In genomic region chr20:45406260-45407066, GRCh38 we compare ENCODE assay signal across 8 cellular contexts. TPM values are rescaled to one million over a fixed set of nuclear protein-coding genes. Genes with fewer than 3 reads are reported as not detected.
A peak's percentile ranks its signal among the peaks of the same experiment; 100 is the strongest.
DNase-seq lines count a peak whose midpoint lies in the region; ATAC-seq lines count a peak whose summit lies in the region.

No MANE protein-coding gene starts in this region.

- no peak overlapping the region for H3K27ac Mint-ChIP-seq in activated CD4-positive, alpha-beta memory T cell treated with anti-CD3 and anti-CD28 coated beads, Interleukin-2, amount 10 ng/mL, durations not matched to agents 7 days and 5 days
- peak overlapping the region in 1 of 2 donors; percentile 83 for H3K27ac Mint-ChIP-seq in effector memory CD8-positive, alpha-beta T cell

- peaks cover 0 to 3% of the 10 kb centered on the region in 2 experiments for H3K27me3 ChIP-seq in mesenchymal stem cell (ENCODE audit: control insufficient read depth in 1 of 2, insufficient read depth in 1 of 2, low read length in 2 of 2)

- DNase-seq in NCI-H2196 (lab: John Stamatoyannopoulos, UW; ENCODE audit: unreplicated experiment) (peak; percentile 40), mesenchymal stem cell (peak; percentile 36), DMS79 (lab: John Stamatoyannopoulos, UW) (no peak)
- DNase-seq in activated CD4-positive, alpha-beta memory T cell treated with anti-CD3 and anti-CD28 coated beads, Interleukin-2, amount 10 ng/mL, durations not matched to agents 7 days and 5 days, result peak; percentile 45
- DNase-seq in effector memory CD8-positive, alpha-beta T cell, result peak in 2 of 3 experiments; percentile 14 to 16
- DNase-seq in stimulated activated CD8-positive, alpha-beta memory T cell treated with anti-CD3 and anti-CD28 coated beads, Interleukin-15, amount 100 ng/mL, for 4 hours (ENCODE audit: low read depth in 2 of 2), result peak; percentile 44 to 46

- H3K14ac ChIP-seq in mesenchymal stem cell (ENCODE audit: low read length in 2 of 2), result peak overlapping the region in 1 of 2 experiments; percentile 50

- no peak overlapping the region for H4K8ac ChIP-seq in mesenchymal stem cell (ENCODE audit: low read length)

- peaks cover 9% of the 10 kb centered on the region for H3K9me3 Mint-ChIP-seq in activated CD4-positive, alpha-beta memory T cell treated with anti-CD3 and anti-CD28 coated beads, Interleukin-2, amount 10 ng/mL, durations not matched to agents 7 days and 5 days
- no peaks in the 10 kb centered on the region for H3K9me3 Mint-ChIP-seq in effector memory CD8-positive, alpha-beta T cell

- no peak overlapping the region for H2BK120ac ChIP-seq in mesenchymal stem cell (ENCODE audit: low read depth, low read length)

- H3K4ac ChIP-seq in mesenchymal stem cell (ENCODE audit: low read depth in 1 of 2, low read length in 2 of 2), result peak overlapping the region in 1 of 2 experiments; percentile 65

- peak overlapping the region in 1 of 2 experiments; percentile 84 for H3K23ac ChIP-seq in mesenchymal stem cell (ENCODE audit: low read length in 2 of 2)

- H3K27ac ChIP-seq in mesenchymal stem cell (ENCODE audit: low read length, poor library complexity, severe bottlenecking), result no peak overlapping the region

- under 1% methylated on average over 52 of the region's 87 CpGs for WGBS in mesenchymal stem cell

- H2BK12ac ChIP-seq in mesenchymal stem cell (ENCODE audit: low read length in 2 of 2), result peak overlapping the region in 1 of 2 experiments; percentile 45

- peaks cover 5% of the 10 kb centered on the region for H3K79me1 ChIP-seq in mesenchymal stem cell (replicated peaks; ENCODE audit: low read length, poor library complexity, severe bottlenecking)

- H3K9ac ChIP-seq in ES-I3 (ENCODE audit: low read depth, low read length) (peak overlapping the region; percentile 70), mesenchymal stem cell (ENCODE audit: low read length) (peak overlapping the region; percentile 87)

- CTCF ChIA-PET in activated CD4-positive, alpha-beta memory T cell treated with anti-CD3 and anti-CD28 coated beads, Interleukin-2, amount 10 ng/mL, durations not matched to agents 7 days and 5 days (lab: Charles Lee), result interaction anchor here (1.3 to 2.3 kb wide), 4 partner anchors 9 to 44 kb away, joined by 4 to 7 read pairs (median 4); partner anchors contain the start of gene SYS1

- peaks cover 16% of the 10 kb centered on the region for H3K4me1 Mint-ChIP-seq in activated CD4-positive, alpha-beta memory T cell treated with anti-CD3 and anti-CD28 coated beads, Interleukin-2, amount 10 ng/mL, durations not matched to agents 7 days and 5 days
- peaks cover 9 to 11% of the 10 kb centered on the region in 2 donors for H3K4me1 Mint-ChIP-seq in effector memory CD8-positive, alpha-beta T cell (ENCODE audit: low read depth in 2 of 2)

- peak overlapping the region; percentile 71 for H3K4me3 Mint-ChIP-seq in activated CD4-positive, alpha-beta memory T cell treated with anti-CD3 and anti-CD28 coated beads, Interleukin-2, amount 10 ng/mL, durations not matched to agents 7 days and 5 days
- H3K4me3 Mint-ChIP-seq in effector memory CD8-positive, alpha-beta T cell, result peak overlapping the region; percentile 78 to 80

- H3K4me3 ChIP-seq in mesenchymal stem cell (ENCODE audit: insufficient read depth in 1 of 2, low read depth in 1 of 2, low read length in 2 of 2), result peak overlapping the region; percentile 72 to 82

- H3K27me3 Mint-ChIP-seq in activated CD4-positive, alpha-beta memory T cell treated with anti-CD3 and anti-CD28 coated beads, Interleukin-2, amount 10 ng/mL, durations not matched to agents 7 days and 5 days, result peaks cover 22% of the 10 kb centered on the region
- no peaks in the 10 kb centered on the region for H3K27me3 Mint-ChIP-seq in effector memory CD8-positive, alpha-beta T cell

- H3K36me3 ChIP-seq in ES-I3 (ENCODE audit: insufficient read depth, low read length), result peaks cover 5% of the 10 kb centered on the region; the same call in 1 of the 2 replicates
- H3K36me3 ChIP-seq in mesenchymal stem cell (ENCODE audit: control insufficient read depth in 1 of 2, insufficient read depth in 2 of 2, low read depth in 1 of 2, low read length in 2 of 2), result peaks cover 14 to 16% of the 10 kb centered on the region in 2 experiments

- peak overlapping the region; percentile 88 for H2AFZ ChIP-seq in mesenchymal stem cell (ENCODE audit: low read depth, low read length)

- no peak overlapping the region for H4K91ac ChIP-seq in mesenchymal stem cell (ENCODE audit: low read length)

- H3K18ac ChIP-seq in mesenchymal stem cell (ENCODE audit: low read depth in 1 of 2, low read length in 2 of 2), result peak overlapping the region; percentile 8 to 87

- peak overlapping the region; percentile 93 for H3K4me2 ChIP-seq in mesenchymal stem cell (ENCODE audit: low read length, poor library complexity, severe bottlenecking)

- 0 out of 2 replicates have a peak, but pooled peaks cover 2% of the 10 kb centered on the region for H3K9me3 ChIP-seq in ES-I3 (ENCODE audit: control insufficient read depth, insufficient read depth, low read length)
- no peaks in the 10 kb centered on the region for H3K9me3 ChIP-seq in mesenchymal stem cell (ENCODE audit: control insufficient read depth, low read length)

- no peak overlapping the region for H2BK5ac ChIP-seq in mesenchymal stem cell (ENCODE audit: low read depth, low read length, poor library complexity, severe bottlenecking)

- H2BK15ac ChIP-seq in mesenchymal stem cell (ENCODE audit: low read depth, poor library complexity, severe bottlenecking), result no peak overlapping the region

- H2AK5ac ChIP-seq in mesenchymal stem cell (ENCODE audit: low read length, severe bottlenecking), result no peak overlapping the region

- peak; percentile 68 for ATAC-seq in effector memory CD8-positive, alpha-beta T cell (replicated peaks)
- no peak for ATAC-seq in GM21447 (IDR thresholded peaks at IDR 0.05; ENCODE audit: unreplicated experiment)

- H3K36me3 Mint-ChIP-seq in activated CD4-positive, alpha-beta memory T cell treated with anti-CD3 and anti-CD28 coated beads, Interleukin-2, amount 10 ng/mL, durations not matched to agents 7 days and 5 days (ENCODE audit: low read depth), result peaks cover 12% of the 10 kb centered on the region
- peaks cover 10% of the 10 kb centered on the region for H3K36me3 Mint-ChIP-seq in effector memory CD8-positive, alpha-beta T cell (ENCODE audit: insufficient read depth)

- POLR2A ChIA-PET in activated CD4-positive, alpha-beta memory T cell treated with anti-CD3 and anti-CD28 coated beads, Interleukin-2, amount 10 ng/mL, durations not matched to agents 7 days and 5 days (lab: Charles Lee), result interaction anchor here (1.1 to 1.8 kb wide), 4 partner anchors 10 to 39 kb away, joined by 3 to 18 read pairs (median 6); partner anchors contain the start of gene PIGT

- H3K4me1 ChIP-seq in ES-I3 (ENCODE audit: insufficient read depth, low read length) (peaks cover 8% of the 10 kb centered on the region; the same call in 1 of the 2 replicates), mesenchymal stem cell (ENCODE audit: control insufficient read depth, insufficient read depth, low read depth, low read length) (peaks cover 14% of the 10 kb centered on the region)

RNA-seq across cellular contexts. Expression of gene DBNDD2, which starts 1.6 kb away (rescaled TPM):
- total RNA-seq in activated CD4-positive, alpha-beta memory T cell treated with anti-CD3 and anti-CD28 coated beads, Interleukin-2, amount 10 ng/mL, durations not matched to agents 7 days and 5 days, result 10 to 100 TPM; 11.4 to 13.1 TPM
- 12.5 TPM for polyA plus RNA-seq in mesenchymal stem cell (2013, experiment 1 of 2)
- polyA plus RNA-seq in mesenchymal stem cell (2013, experiment 2 of 2), result 12.0 TPM

RNA-seq across cellular contexts. Expression of gene PIGT, which starts 9.5 kb away (rescaled TPM):
- 10 to 100 TPM; 52.4 to 53.0 TPM for total RNA-seq in activated CD4-positive, alpha-beta memory T cell treated with anti-CD3 and anti-CD28 coated beads, Interleukin-2, amount 10 ng/mL, durations not matched to agents 7 days and 5 days
- 148 TPM for polyA plus RNA-seq in mesenchymal stem cell (2013, experiment 1 of 2)
- polyA plus RNA-seq in mesenchymal stem cell (2013, experiment 2 of 2), result 151 TPM

RNA-seq across cellular contexts. Expression of gene TP53TG5, which starts 28.3 kb away (rescaled TPM):
- not detected for total RNA-seq in activated CD4-positive, alpha-beta memory T cell treated with anti-CD3 and anti-CD28 coated beads, Interleukin-2, amount 10 ng/mL, durations not matched to agents 7 days and 5 days
- not detected for polyA plus RNA-seq in mesenchymal stem cell (2013, experiment 1 of 2)
- not detected for polyA plus RNA-seq in mesenchymal stem cell (2013, experiment 2 of 2)

RNA-seq across cellular contexts. Expression of gene SYS1, which starts 43.5 kb away (rescaled TPM):
- 10 to 100 TPM; 22.1 to 24.2 TPM for total RNA-seq in activated CD4-positive, alpha-beta memory T cell treated with anti-CD3 and anti-CD28 coated beads, Interleukin-2, amount 10 ng/mL, durations not matched to agents 7 days and 5 days
- polyA plus RNA-seq in mesenchymal stem cell (2013, experiment 1 of 2), result 18.6 TPM
- polyA plus RNA-seq in mesenchymal stem cell (2013, experiment 2 of 2), result 17.5 TPM

RNA-seq across cellular contexts. Expression of gene SDC4, which starts 58.2 kb away (rescaled TPM):
- 10 to 100 TPM; 28.1 to 28.3 TPM for total RNA-seq in activated CD4-positive, alpha-beta memory T cell treated with anti-CD3 and anti-CD28 coated beads, Interleukin-2, amount 10 ng/mL, durations not matched to agents 7 days and 5 days
- polyA plus RNA-seq in mesenchymal stem cell (2013, experiment 1 of 2), result 42.8 TPM
- polyA plus RNA-seq in mesenchymal stem cell (2013, experiment 2 of 2), result 43.8 TPM
